In the genomic region with DNA sequence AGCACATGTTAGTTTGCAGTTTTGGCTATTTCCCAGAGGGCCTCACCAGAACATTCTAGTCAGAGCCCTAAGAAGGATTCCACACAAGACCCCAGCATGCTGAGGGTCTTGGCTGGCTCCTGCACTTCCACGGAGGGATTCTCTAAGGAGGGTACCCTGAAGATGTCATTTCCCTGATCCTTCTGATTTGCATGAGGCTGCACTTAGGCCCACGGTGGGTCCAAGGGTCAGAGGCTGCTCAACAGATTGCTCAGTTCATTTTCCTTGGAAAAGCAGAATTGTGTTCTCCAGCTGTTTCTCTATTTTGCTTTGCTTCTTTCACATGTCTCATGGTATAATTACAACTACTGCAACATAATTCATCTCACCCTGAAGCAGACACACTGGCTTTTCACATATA, we compare ENCODE assay signal across 19 cellular contexts.
"Had no signal": no experiment of that assay in that cellular context is flagged by ENCODE, and none has a peak within 500 bp of the region (broad histone marks: within the 10 kb centered on the region; RNA-seq: fewer than 3 reads in every experiment).

No MANE protein-coding gene starts in this region.

- H3K4me3 ChIP-seq: stomach, thyroid gland, upper lobe of left lung, vagina had no signal

- H3K27ac Mint-ChIP-seq: endodermal cell had no signal

- H3K9me3 Mint-ChIP-seq: endodermal cell, natural killer cell, neural crest cell had no signal

- H3K9me3 ChIP-seq: stomach, thyroid gland, upper lobe of left lung, vagina had no signal

- H3K27me3 ChIP-seq: foreskin keratinocyte, stomach, thyroid gland, upper lobe of left lung, vagina had no signal

- DNase-seq: dermis blood vessel endothelial cell; effector CD4-positive, alpha-beta T cell; endodermal cell; erythroblast; foreskin keratinocyte; head of caudate nucleus; hippocampal formation; natural killer cell; posterior cingulate gyrus; stimulated activated CD4-positive, alpha-beta T cell treated with anti-CD3 and anti-CD28 coated beads, Interleukin-2, amount 100 ng/mL, for 24 hours; stimulated activated CD4-positive, alpha-beta T cell treated with anti-CD3 and anti-CD28 coated beads, Interleukin-4, amount 100 ng/mL, for 4 hours; stimulated activated naive CD4-positive, alpha-beta T cell; stomach; substantia nigra; thyroid gland; upper lobe of left lung had no signal

- H3K27ac ChIP-seq: foreskin keratinocyte, stomach, thyroid gland, upper lobe of left lung, vagina had no signal

- ATAC-seq: foreskin keratinocyte, natural killer cell, sciatic nerve had no signal

- H3K4me3 Mint-ChIP-seq: endodermal cell, natural killer cell, neural crest cell had no signal

- H3K36me3 Mint-ChIP-seq: natural killer cell had no signal
